ENCODE assay signal across 25 cellular contexts in the genomic region with DNA sequence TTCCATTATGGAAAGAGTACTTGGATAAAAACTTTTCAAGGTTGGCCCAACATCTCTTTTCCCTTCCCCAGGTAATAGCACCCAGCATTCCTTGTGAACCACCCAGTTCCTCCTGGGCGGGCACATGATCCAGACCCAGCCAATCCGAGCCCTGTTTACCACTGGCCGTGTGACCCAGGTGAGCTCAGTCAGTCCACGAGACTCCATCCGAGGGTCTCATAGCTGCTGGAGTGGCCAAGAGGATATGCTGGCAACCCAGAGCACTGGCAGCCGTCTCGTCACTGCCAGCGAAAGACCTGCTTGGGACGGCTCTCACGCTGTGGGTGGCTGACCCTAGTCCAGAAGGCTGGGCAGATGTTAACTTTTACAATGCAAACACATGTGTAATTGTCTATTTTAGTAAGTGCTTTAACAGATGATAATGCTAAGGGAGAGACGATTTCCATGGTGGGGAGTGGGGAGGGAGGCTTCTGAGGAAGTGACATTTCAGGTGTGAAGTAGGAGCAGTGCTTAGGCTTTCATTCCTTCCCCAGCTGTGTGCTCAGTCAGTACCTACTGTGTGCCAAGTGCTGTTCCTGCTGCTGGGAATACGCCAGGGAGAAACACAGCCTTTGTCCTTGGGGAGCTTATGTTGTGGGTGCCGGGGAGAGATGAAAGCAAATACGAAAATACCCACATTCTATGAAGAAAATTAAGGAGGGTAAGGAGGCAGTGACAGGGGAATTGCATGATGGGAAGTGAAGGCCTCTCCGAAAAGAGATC. TPM values are rescaled to one million over a fixed set of nuclear protein-coding genes. Genes with fewer than 3 reads are reported as not detected.
DNase-seq lines count a peak whose midpoint lies in the region; ATAC-seq, FAIRE-seq and TF ChIP-seq lines count a peak whose summit lies in the region.
"Had no signal": no experiment of that assay in that cellular context is flagged by ENCODE, and none has a peak within 500 bp of the region (broad histone marks: within the 10 kb centered on the region; RNA-seq: fewer than 3 reads in every experiment).

No MANE protein-coding gene starts in this region.

- FAIRE-seq in K562 (lab: Jason Lieb, UNC), result no peak
- FAIRE-seq: A204.1, urothelium cell line had no signal

- intact Hi-C loops in activated CD8-positive, alpha-beta T cell treated with anti-CD3 and anti-CD28 coated beads for 36 hours (cut with micrococcal nuclease), result no loop called here
- intact Hi-C loops in K562 (cut with micrococcal nuclease) (no loop called here), testis (cut with DNase I; ENCODE audit: low total_unique reads) (loop anchor here (10.0 kb wide), 1 partner anchor 329 kb away; the partner anchor contains the start of gene SLC45A1)

- H3F3A ChIP-seq in neural progenitor cell (ENCODE audit: low read depth) (peaks cover 18% of the 10 kb centered on the region), GM23338 (replicated peaks; ENCODE audit: low read depth) (peaks cover 2% of the 10 kb centered on the region; the same call in 1 of the 2 replicates)

- H4K20me1 ChIP-seq in K562 (replicated peaks; ENCODE audit: control insufficient read depth, insufficient read depth, low read length) (peaks cover 11% of the 10 kb centered on the region), neural progenitor cell (ENCODE audit: low read depth) (no peaks in the 10 kb centered on the region), GM23338 (replicated peaks; ENCODE audit: insufficient read depth) (no peaks in the 10 kb centered on the region; the same call in 1 of the 2 replicates)

- no peaks in the 10 kb centered on the region for H3K9me2 ChIP-seq in GM23338 (ENCODE audit: insufficient read depth)

- BruUV-seq in K562 (replicated peaks; lab: Mats Ljungman, UMichigan), result no TSS peak

- H3K9me3 ChIP-seq in K562 (replicated peaks; ENCODE audit: control insufficient read depth, insufficient read depth, low read depth, low read length) (no peaks in the 10 kb centered on the region), neural progenitor cell (ENCODE audit: low read depth) (no peaks in the 10 kb centered on the region), testis (no peaks in the 10 kb centered on the region)

- H3K9ac ChIP-seq in K562 (ENCODE audit: insufficient read depth in 1 of 2, low read depth in 2 of 2, low read length in 2 of 2) (no peak overlapping the region; a peak in 1 of 4 replicates), neural progenitor cell (no peak overlapping the region)

- TF ChIP-seq CTCF in activated CD8-positive, alpha-beta T cell treated with anti-CD3 and anti-CD28 coated beads for 36 hours (IDR thresholded peaks at IDR 0.05), result no peak
- TF ChIP-seq CTCF in K562 (IDR thresholded peaks at IDR 0.05 in 2 of 3, conservative IDR thresholded peaks at IDR 0.05 in 1 of 3; ENCODE audit: insufficient read depth in 2 of 3, low read depth in 1 of 3, low read length in 3 of 3), result no peak
- no peak for TF ChIP-seq CTCF in neural progenitor cell (IDR thresholded peaks at IDR 0.05)
- no peak for TF ChIP-seq CTCF in GM23338 (conservative IDR thresholded peaks at IDR 0.05; ENCODE audit: low read depth in 2 of 2)
- TF ChIP-seq CTCF in testis (IDR thresholded peaks at IDR 0.05), result no peak

- in situ Hi-C loops in K562 (cut with MboI), result no loop called here

- H3K4me3 ChIP-seq in K562 (no peak overlapping the region), neural progenitor cell (no peak overlapping the region), GM23338 (no peak overlapping the region), testis (no peak overlapping the region)
- H3K4me3 ChIP-seq: dorsolateral prefrontal cortex, SK-N-MC, smooth muscle cell had no signal

- 90% methylated on average over 15 of the region's 15 CpGs for WGBS in K562 (ENCODE audit: insufficient coverage, low coverage, missing lambda C conversion rate)
- WGBS in testis, 2 donors, result 75 to 85% methylated on average over 15 of the region's 15 CpGs

- H3K4me3 Mint-ChIP-seq in activated CD8-positive, alpha-beta T cell treated with anti-CD3 and anti-CD28 coated beads, Interleukin-2, amount 10 ng/mL, durations not matched to agents 7 days and 5 days, result no peak overlapping the region
- H3K4me3 Mint-ChIP-seq in activated CD8-positive, alpha-beta T cell treated with anti-CD3 and anti-CD28 coated beads for 36 hours, result no peak overlapping the region
- no peak overlapping the region for H3K4me3 Mint-ChIP-seq in neural progenitor cell
- H3K4me3 Mint-ChIP-seq in GM23338, result no peak overlapping the region; the same call in 2 of the 3 replicates

- H3K27me3 Mint-ChIP-seq in activated CD8-positive, alpha-beta T cell treated with anti-CD3 and anti-CD28 coated beads, Interleukin-2, amount 10 ng/mL, durations not matched to agents 7 days and 5 days (ENCODE audit: low read depth), result no peaks in the 10 kb centered on the region
- no peaks in the 10 kb centered on the region for H3K27me3 Mint-ChIP-seq in activated CD8-positive, alpha-beta T cell treated with anti-CD3 and anti-CD28 coated beads for 36 hours
- H3K27me3 Mint-ChIP-seq in neural progenitor cell (ENCODE audit: insufficient read depth, low read depth), result peaks cover 5% of the 10 kb centered on the region
- H3K27me3 Mint-ChIP-seq in GM23338 (ENCODE audit: insufficient read depth, low read depth, poor library complexity), result peaks cover 12% of the 10 kb centered on the region

- H3K27ac Mint-ChIP-seq in activated CD8-positive, alpha-beta T cell treated with anti-CD3 and anti-CD28 coated beads, Interleukin-2, amount 10 ng/mL, durations not matched to agents 7 days and 5 days, result peak overlapping the region; percentile 6
- H3K27ac Mint-ChIP-seq in activated CD8-positive, alpha-beta T cell treated with anti-CD3 and anti-CD28 coated beads for 36 hours, result no peak overlapping the region
- H3K27ac Mint-ChIP-seq in neural progenitor cell (peak overlapping the region; percentile 4), GM23338 (no peak overlapping the region; the same call in 1 of the 2 replicates)

- POLR2A ChIA-PET in activated CD8-positive, alpha-beta T cell treated with anti-CD3 and anti-CD28 coated beads, Interleukin-2, amount 10 ng/mL, durations not matched to agents 7 days and 5 days (lab: Charles Lee), result no interaction called here
- POLR2A ChIA-PET in activated CD8-positive, alpha-beta T cell treated with anti-CD3 and anti-CD28 coated beads for 36 hours (lab: Charles Lee), result no interaction called here
- POLR2A ChIA-PET in K562 (lab: Yijun Ruan, JAX), result interaction anchor here (0.7 to 0.9 kb wide), 3 partner anchors 16 to 323 kb away, joined by 3 read pairs; no protein-coding TSS in a partner anchor

- H3K9me3 Mint-ChIP-seq in activated CD8-positive, alpha-beta T cell treated with anti-CD3 and anti-CD28 coated beads, Interleukin-2, amount 10 ng/mL, durations not matched to agents 7 days and 5 days (ENCODE audit: insufficient read depth), result no peaks in the 10 kb centered on the region
- no peaks in the 10 kb centered on the region for H3K9me3 Mint-ChIP-seq in activated CD8-positive, alpha-beta T cell treated with anti-CD3 and anti-CD28 coated beads for 36 hours
- H3K9me3 Mint-ChIP-seq in neural progenitor cell, result no peaks in the 10 kb centered on the region
- no peaks in the 10 kb centered on the region for H3K9me3 Mint-ChIP-seq in GM23338

- H2AFZ ChIP-seq in K562 (ENCODE audit: low read depth, low read length), result no peak overlapping the region
- no peak overlapping the region for H2AFZ ChIP-seq in neural progenitor cell (replicated peaks)
- H2AFZ ChIP-seq in GM23338, result no peak overlapping the region

- H3K36me3 ChIP-seq in K562 (ENCODE audit: control insufficient read depth, insufficient read depth, low read length) (peaks cover 57% of the 10 kb centered on the region), neural progenitor cell (no peaks in the 10 kb centered on the region), GM23338 (ENCODE audit: insufficient read depth) (peaks cover 28% of the 10 kb centered on the region), testis (ENCODE audit: low read depth, missing control alignments) (no peaks in the 10 kb centered on the region)

- no peak overlapping the region for H3K4me2 ChIP-seq in K562 (ENCODE audit: insufficient read depth, low read length)
- no peak overlapping the region for H3K4me2 ChIP-seq in neural progenitor cell
- H3K4me2 ChIP-seq in GM23338, result no peak overlapping the region
- H3K4me2 ChIP-seq: smooth muscle cell had no signal

- ATAC-seq in activated CD8-positive, alpha-beta T cell treated with anti-CD3 and anti-CD28 coated beads, Interleukin-2, amount 10 ng/mL, durations not matched to agents 7 days and 5 days, result no peak
- ATAC-seq in activated CD8-positive, alpha-beta T cell treated with anti-CD3 and anti-CD28 coated beads for 36 hours, result no peak
- no peak; the same call in 2 of the 3 replicates for ATAC-seq in K562
- no peak for ATAC-seq in GM23338

- no peak overlapping the region for H3K27ac ChIP-seq in K562 (ENCODE audit: extremely low read depth, low read depth, low read length)
- H3K27ac ChIP-seq in neural progenitor cell, result no peak overlapping the region
- H3K27ac ChIP-seq in GM23338 (ENCODE audit: low read depth), result no peak overlapping the region; the same call in 1 of the 2 replicates
- no peak overlapping the region for H3K27ac ChIP-seq in testis
- H3K27ac ChIP-seq: epithelial cell of prostate, SK-N-MC, VCaP had no signal

- H3K4me1 ChIP-seq in K562 (replicated peaks in 1 of 2; ENCODE audit: control insufficient read depth in 2 of 2, insufficient read depth in 2 of 2, low read length in 2 of 2), result no peaks in the 10 kb centered on the region; a peak in 3 of 5 replicates
- H3K4me1 ChIP-seq in neural progenitor cell, result peaks cover 6% of the 10 kb centered on the region
- H3K4me1 ChIP-seq in GM23338 (ENCODE audit: insufficient read depth), result no peaks in the 10 kb centered on the region
- peaks cover 6% of the 10 kb centered on the region for H3K4me1 ChIP-seq in testis

- H3K79me2 ChIP-seq in K562 (ENCODE audit: control insufficient read depth, insufficient read depth, low read length) (0 out of 3 replicates have a peak, but pooled peaks cover 13% of the 10 kb centered on the region), neural progenitor cell (ENCODE audit: low read depth) (no peaks in the 10 kb centered on the region), GM23338 (replicated peaks; ENCODE audit: insufficient read depth) (peaks cover 10% of the 10 kb centered on the region)

- TF ChIP-seq POLR2A in K562 (conservative IDR thresholded peaks at IDR 0.05), result peak; percentile 53; the same call in 1 of the 2 replicates
- TF ChIP-seq POLR2A in testis (IDR thresholded peaks at IDR 0.05), result no peak

- H3K27me3 ChIP-seq in K562 (ENCODE audit: control insufficient read depth in 2 of 2, insufficient read depth in 2 of 2, low read length in 2 of 2) (no peaks in the 10 kb centered on the region), neural progenitor cell (no peaks in the 10 kb centered on the region), GM23338 (ENCODE audit: insufficient read depth) (no peaks in the 10 kb centered on the region), testis (no peaks in the 10 kb centered on the region)
- H3K27me3 ChIP-seq: dorsolateral prefrontal cortex had no signal

- DNase-seq in activated CD8-positive, alpha-beta T cell treated with anti-CD3 and anti-CD28 coated beads, Interleukin-2, amount 10 ng/mL, durations not matched to agents 7 days and 5 days, result no peak
- no peak for DNase-seq in activated CD8-positive, alpha-beta T cell treated with anti-CD3 and anti-CD28 coated beads for 36 hours
- peak; percentile 41 for DNase-seq in NCI-H2227 (lab: John Stamatoyannopoulos, UW; ENCODE audit: unreplicated experiment)
- DNase-seq in K562 (ENCODE audit: extremely low read depth in 1 of 4, low spot score in 3 of 4), result no peak
- no peak for DNase-seq in neural progenitor cell (ENCODE audit: low spot score)
- no peak for DNase-seq in GM23338 (ENCODE audit: low spot score)
- no peak for DNase-seq in testis
- DNase-seq in GM03348 (ENCODE audit: low spot score), result no peak
- DNase-seq: activated CD4-positive, alpha-beta T cell treated with anti-CD3 and anti-CD28 coated beads, Interleukin-2, amount 50 U/mL, for 1 hour; activated T-cell treated with anti-CD3 and anti-CD28 coated beads for 4 hours; dorsolateral prefrontal cortex; GDM1; HCEC 1CT; NCI-H1092 treated with DMSO at 0.1 percent for 48 hours; NCI-H2029; NCI-H226; NCI-H748 treated with DMSO at 0.1 percent for 48 hours; stimulated activated CD4-positive, alpha-beta T cell treated with anti-CD3 and anti-CD28 coated beads, Interleukin-2, amount 100 ng/mL, for 24 hours had no signal

- CTCF ChIA-PET in activated CD8-positive, alpha-beta T cell treated with anti-CD3 and anti-CD28 coated beads, Interleukin-2, amount 10 ng/mL, durations not matched to agents 7 days and 5 days (lab: Charles Lee), result interaction anchor here (3.9 kb wide), 1 partner anchor 29 kb away, joined by 16 read pairs; no protein-coding TSS in a partner anchor
- CTCF ChIA-PET in activated CD8-positive, alpha-beta T cell treated with anti-CD3 and anti-CD28 coated beads for 36 hours (lab: Charles Lee), result interaction anchor here (1.6 to 4.3 kb wide), 2 partner anchors 11 to 29 kb away, joined by 4 to 26 read pairs; no protein-coding TSS in a partner anchor
- CTCF ChIA-PET in K562 (lab: Yijun Ruan, JAX; ENCODE audit: low intra/inter-chr PET ratio), result interaction anchor here (1.2 kb wide), 1 partner anchor 31 kb away, joined by 3 read pairs; no protein-coding TSS in a partner anchor

- TF ChIP-seq RAD21 in K562 (CRISPR knock-in tag; conservative IDR thresholded peaks at IDR 0.05 in 1 of 2, IDR thresholded peaks at IDR 0.05 in 1 of 2), result no peak

- peaks cover 3% of the 10 kb centered on the region for H3K9me1 ChIP-seq in K562 (ENCODE audit: control insufficient read depth, insufficient read depth, low read length)

- H3K36me3 Mint-ChIP-seq in activated CD8-positive, alpha-beta T cell treated with anti-CD3 and anti-CD28 coated beads, Interleukin-2, amount 10 ng/mL, durations not matched to agents 7 days and 5 days (ENCODE audit: low read depth), result peaks cover 53% of the 10 kb centered on the region
- peaks cover 67% of the 10 kb centered on the region for H3K36me3 Mint-ChIP-seq in activated CD8-positive, alpha-beta T cell treated with anti-CD3 and anti-CD28 coated beads for 36 hours (ENCODE audit: low read depth)
- H3K36me3 Mint-ChIP-seq in neural progenitor cell, result peaks cover 26% of the 10 kb centered on the region
- H3K36me3 Mint-ChIP-seq in GM23338 (ENCODE audit: low read depth), result peaks cover 62% of the 10 kb centered on the region

- H3K4me1 Mint-ChIP-seq in activated CD8-positive, alpha-beta T cell treated with anti-CD3 and anti-CD28 coated beads, Interleukin-2, amount 10 ng/mL, durations not matched to agents 7 days and 5 days (ENCODE audit: low read depth), result peaks cover 5% of the 10 kb centered on the region
- peaks cover 9% of the 10 kb centered on the region for H3K4me1 Mint-ChIP-seq in activated CD8-positive, alpha-beta T cell treated with anti-CD3 and anti-CD28 coated beads for 36 hours (ENCODE audit: low read depth)
- peaks cover 34% of the 10 kb centered on the region for H3K4me1 Mint-ChIP-seq in neural progenitor cell
- peaks cover 13% of the 10 kb centered on the region for H3K4me1 Mint-ChIP-seq in GM23338

- no peak for TF ChIP-seq EP300 in K562 (IDR thresholded peaks at IDR 0.05; ENCODE audit: low read length)

RNA-seq across cellular contexts. Expression of gene PARK7, which starts 24.5 kb away (rescaled TPM):
- 100 to 1,000 TPM; 296 to 302 TPM for total RNA-seq in activated CD8-positive, alpha-beta T cell treated with anti-CD3 and anti-CD28 coated beads, Interleukin-2, amount 10 ng/mL, durations not matched to agents 7 days and 5 days
- total RNA-seq in activated CD8-positive, alpha-beta T cell treated with anti-CD3 and anti-CD28 coated beads for 36 hours, result 100 to 1,000 TPM; 539 to 552 TPM
- total RNA-seq in K562 (2011; cell fraction: chromatin; rRNA removed; ENCODE audit: low replicate concordance), result 81.4 and 87.8 TPM in 2 replicates
- 72.1 and 72.5 TPM in 2 replicates for total RNA-seq in K562 (2011; cell fraction: nucleolus; rRNA removed)
- total RNA-seq in K562 (2011; cell fraction: nucleoplasm; rRNA removed), result 120 and 137 TPM in 2 replicates
- total RNA-seq in K562 (2014; rRNA removed), result 338 and 413 TPM in 2 replicates
- 431 and 459 TPM in 2 replicates for total RNA-seq in K562 (2014; rRNA removed; fragmentation: Illumina TruSeq; extraction: Trizol)
- 358 and 374 TPM in 2 replicates for total RNA-seq in K562 (2015; rRNA removed; fragmentation: Illumina TruSeq; extraction: Trizol)
- total RNA-seq in K562 (2021), result 481 and 484 TPM in 2 replicates
- polyA plus RNA-seq in K562 (2011; rRNA removed), result 462 and 543 TPM in 2 replicates
- polyA plus RNA-seq in K562 (2011; cell fraction: cytosol; rRNA removed), result 168 and 348 TPM in 2 replicates
- polyA plus RNA-seq in K562 (2011; cell fraction: nucleus; rRNA removed), result 85.5 and 167 TPM in 2 replicates
- 387 and 679 TPM in 2 replicates for polyA plus RNA-seq in K562 (2012)
- polyA plus RNA-seq in K562 (2014; fragmentation: Illumina TruSeq; extraction: Trizol), result 423 and 468 TPM in 2 replicates
- 1,000 to 10,000 TPM; 1,113 to 1,298 TPM for polyA plus RNA-seq in K562 (2014; fragmentation: Nextera tagmentation; extraction: Ambion mirVana)
- 648 and 751 TPM in 2 replicates for polyA plus RNA-seq in K562 (2014; rRNA removed)
- polyA minus RNA-seq in K562 (2011; rRNA and poly(A)+ RNA removed), result 322 and 330 TPM in 2 replicates
- 106 and 108 TPM in 2 replicates for polyA minus RNA-seq in K562 (2011; cell fraction: cytosol; rRNA and poly(A)+ RNA removed)
- 32.7 and 66.8 TPM in 2 replicates for polyA minus RNA-seq in K562 (2011; cell fraction: nucleus; rRNA and poly(A)+ RNA removed)
- 193 and 214 TPM in 2 replicates for total RNA-seq in neural progenitor cell (ENCODE audit: low replicate concordance)
- 178 and 184 TPM in 2 replicates for total RNA-seq in GM23338 (2014; rRNA removed; shearing (Covaris generic))
- polyA plus RNA-seq in GM23338 (2016; fragmentation: Nextera tagmentation; extraction: Ambion mirVana), result 592 and 679 TPM in 2 replicates
- 100 to 1,000 TPM; 110 to 129 TPM for total RNA-seq in testis
- 281 TPM for polyA plus RNA-seq in testis (ENCODE audit: insufficient read depth, low read depth, low replicate concordance)

RNA-seq across cellular contexts. Expression of gene ERRFI1, which starts 40.1 kb away (rescaled TPM):
- total RNA-seq in activated CD8-positive, alpha-beta T cell treated with anti-CD3 and anti-CD28 coated beads, Interleukin-2, amount 10 ng/mL, durations not matched to agents 7 days and 5 days, result under 1 TPM in 1 of 2 experiments, not detected in 1; 0.21 TPM
- total RNA-seq in activated CD8-positive, alpha-beta T cell treated with anti-CD3 and anti-CD28 coated beads for 36 hours, result 1 to 10 TPM; 1.6 to 2.2 TPM
- total RNA-seq in K562 (2011; cell fraction: chromatin; rRNA removed; ENCODE audit: low replicate concordance), result 3.7 and 4.7 TPM in 2 replicates
- 1.7 TPM in 2 replicates for total RNA-seq in K562 (2011; cell fraction: nucleolus; rRNA removed)
- 2.5 and 3.8 TPM in 2 replicates for total RNA-seq in K562 (2011; cell fraction: nucleoplasm; rRNA removed)
- total RNA-seq in K562 (2014; rRNA removed), result 0.68 and 0.73 TPM in 2 replicates
- 1.5 and 1.8 TPM in 2 replicates for total RNA-seq in K562 (2014; rRNA removed; fragmentation: Illumina TruSeq; extraction: Trizol)
- total RNA-seq in K562 (2015; rRNA removed; fragmentation: Illumina TruSeq; extraction: Trizol), result 0.98 and 1.1 TPM in 2 replicates
- total RNA-seq in K562 (2021), result 1.6 and 1.9 TPM in 2 replicates
- 1.7 and 4.4 TPM in 2 replicates for polyA plus RNA-seq in K562 (2011; rRNA removed)
- 1.3 and 2.7 TPM in 2 replicates for polyA plus RNA-seq in K562 (2011; cell fraction: cytosol; rRNA removed)
- polyA plus RNA-seq in K562 (2011; cell fraction: nucleus; rRNA removed), result 3.0 and 4.1 TPM in 2 replicates
- 1.9 and 2.1 TPM in 2 replicates for polyA plus RNA-seq in K562 (2012)
- 1.4 and 1.8 TPM in 2 replicates for polyA plus RNA-seq in K562 (2014; fragmentation: Illumina TruSeq; extraction: Trizol)
- under 1 TPM; 0.67 to 0.72 TPM for polyA plus RNA-seq in K562 (2014; fragmentation: Nextera tagmentation; extraction: Ambion mirVana)
- 0.80 and 2.0 TPM in 2 replicates for polyA plus RNA-seq in K562 (2014; rRNA removed)
- 1.3 and 1.9 TPM in 2 replicates for polyA minus RNA-seq in K562 (2011; rRNA and poly(A)+ RNA removed)
- 1.2 and 1.5 TPM in 2 replicates for polyA minus RNA-seq in K562 (2011; cell fraction: cytosol; rRNA and poly(A)+ RNA removed)
- polyA minus RNA-seq in K562 (2011; cell fraction: nucleus; rRNA and poly(A)+ RNA removed), result 1.2 and 1.5 TPM in 2 replicates
- 35.3 and 44.8 TPM in 2 replicates for total RNA-seq in neural progenitor cell (ENCODE audit: low replicate concordance)
- total RNA-seq in GM23338 (2014; rRNA removed; shearing (Covaris generic)), result 51.3 and 59.8 TPM in 2 replicates
- 19.7 and 22.9 TPM in 2 replicates for polyA plus RNA-seq in GM23338 (2016; fragmentation: Nextera tagmentation; extraction: Ambion mirVana)
- total RNA-seq in testis, result 10 to 100 TPM; 43.3 to 47.9 TPM
- polyA plus RNA-seq in testis (ENCODE audit: insufficient read depth, low read depth, low replicate concordance), result 27.3 TPM

RNA-seq across cellular contexts. Expression of gene TNFRSF9, which starts 45.4 kb away (rescaled TPM):
- total RNA-seq in activated CD8-positive, alpha-beta T cell treated with anti-CD3 and anti-CD28 coated beads, Interleukin-2, amount 10 ng/mL, durations not matched to agents 7 days and 5 days, result 1 to 10 TPM in 1 of 2 experiments, under 1 TPM in 1; 0.94 to 1.3 TPM
- total RNA-seq in activated CD8-positive, alpha-beta T cell treated with anti-CD3 and anti-CD28 coated beads for 36 hours, result 100 to 1,000 TPM; 214 to 219 TPM
- total RNA-seq in K562 (2011; cell fraction: chromatin; rRNA removed; ENCODE audit: low replicate concordance), result 0.21 and 0.62 TPM in 2 replicates
- 0.13 and 0.33 TPM in 2 replicates for total RNA-seq in K562 (2011; cell fraction: nucleolus; rRNA removed)
- total RNA-seq in K562 (2011; cell fraction: nucleoplasm; rRNA removed), result 0.22 and 0.23 TPM in 2 replicates
- total RNA-seq in K562 (2014; rRNA removed), result not detected in 2 replicates
- total RNA-seq in K562 (2014; rRNA removed; fragmentation: Illumina TruSeq; extraction: Trizol), result 0.07 and 0.13 TPM in 2 replicates
- 0.07 and 0.08 TPM in 2 replicates for total RNA-seq in K562 (2015; rRNA removed; fragmentation: Illumina TruSeq; extraction: Trizol)
- 0.09 and 0.16 TPM in 2 replicates for total RNA-seq in K562 (2021)
- 0.26 and 0.29 TPM in 2 replicates for polyA plus RNA-seq in K562 (2011; rRNA removed)
- 0.12 and 0.16 TPM in 2 replicates for polyA plus RNA-seq in K562 (2011; cell fraction: cytosol; rRNA removed)
- 0.10 and 0.31 TPM in 2 replicates for polyA plus RNA-seq in K562 (2011; cell fraction: nucleus; rRNA removed)
- 0.29 and 0.87 TPM in 2 replicates for polyA plus RNA-seq in K562 (2012)
- polyA plus RNA-seq in K562 (2014; fragmentation: Illumina TruSeq; extraction: Trizol), result 0.04 and 0.11 TPM in 2 replicates
- polyA plus RNA-seq in K562 (2014; fragmentation: Nextera tagmentation; extraction: Ambion mirVana), result under 1 TPM; 0.08 to 0.15 TPM
- polyA plus RNA-seq in K562 (2014; rRNA removed), result 0.08 TPM in 2 replicates
- polyA minus RNA-seq in K562 (2011; rRNA and poly(A)+ RNA removed), result 0.53 and 0.63 TPM in 2 replicates
- polyA minus RNA-seq in K562 (2011; cell fraction: cytosol; rRNA and poly(A)+ RNA removed), result 1.4 TPM in 1 of 2 replicates, not detected in the other
- polyA minus RNA-seq in K562 (2011; cell fraction: nucleus; rRNA and poly(A)+ RNA removed), result 0.13 and 0.33 TPM in 2 replicates
- not detected in 2 replicates for total RNA-seq in neural progenitor cell (ENCODE audit: low replicate concordance)
- not detected in 2 replicates for total RNA-seq in GM23338 (2014; rRNA removed; shearing (Covaris generic))
- not detected in 2 replicates for polyA plus RNA-seq in GM23338 (2016; fragmentation: Nextera tagmentation; extraction: Ambion mirVana)
- total RNA-seq in testis, result under 1 TPM; 0.06 to 0.08 TPM
- polyA plus RNA-seq in testis (ENCODE audit: insufficient read depth, low read depth, low replicate concordance), result 0.24 TPM
- polyA plus RNA-seq: aorta had no signal

Comparison
In these comparisons a context has a peak if more than half of its experiments do, and no peak if none do; other contexts are left out.
1. H3K27ac Mint-ChIP-seq: peak in activated CD8-positive, alpha-beta T cell treated with anti-CD3 and anti-CD28 coated beads, Interleukin-2, amount 10 ng/mL, durations not matched to agents 7 days and 5 days (single experiment) and neural progenitor cell (single experiment); none in activated CD8-positive, alpha-beta T cell treated with anti-CD3 and anti-CD28 coated beads for 36 hours (single experiment) and GM23338 (single experiment).
2. RNA of gene TNFRSF9, which starts 45.4 kb away (total RNA-seq): 214 to 219 TPM in activated CD8-positive, alpha-beta T cell treated with anti-CD3 and anti-CD28 coated beads for 36 hours; 0.94 to 1.3 TPM in activated CD8-positive, alpha-beta T cell treated with anti-CD3 and anti-CD28 coated beads, Interleukin-2, amount 10 ng/mL, durations not matched to agents 7 days and 5 days, 0.06 to 0.08 TPM in testis, 0.07 to 0.62 TPM in K562, not detected in neural progenitor cell and not detected in GM23338; every median in the first group is over 10 times any median in the second.